ENCODE assay signal across 1 cellular context in genomic region chr15:67863442-67863987, GRCh38.
TF ChIP-seq lines count a peak whose summit lies in the region.

No MANE protein-coding gene starts in this region.

TF ChIP-seq in HepG2, 621 proteins besides CTCF, POLR2A, EP300 and RAD21 (continued from another document and continues in another):
- TF ChIP-seq ZNF318 (CRISPR knock-in tag; IDR thresholded peaks at IDR 0.05) (no peak), RFXAP (CRISPR knock-in tag; IDR thresholded peaks at IDR 0.05; ENCODE audit: borderline replicate concordance) (peak; percentile 56; the same call in 1 of the 2 replicates), MBNL3 (CRISPR knock-in tag; conservative IDR thresholded peaks at IDR 0.05) (no peak), ZNF616 (CRISPR knock-in tag; IDR thresholded peaks at IDR 0.05; ENCODE audit: low read depth) (0 out of 2 replicates have a peak, but pooled peaks have one; percentile 57), NR2F6 (IDR thresholded peaks at IDR 0.05) (no peak), NR2F6 (CRISPR knock-in tag; IDR thresholded peaks at IDR 0.05) (0 out of 2 replicates have a peak, but pooled peaks have one; percentile 31), KDM1A (CRISPR knock-in tag; IDR thresholded peaks at IDR 0.05) (no peak), ZNF142 (CRISPR knock-in tag; IDR thresholded peaks at IDR 0.05) (peak; percentile 73), ZIK1 (CRISPR knock-in tag; IDR thresholded peaks at IDR 0.05; ENCODE audit: borderline replicate concordance, low read depth) (0 out of 2 replicates have a peak, but pooled peaks have one; percentile 29), ZNF34 (CRISPR knock-in tag; IDR thresholded peaks at IDR 0.05; ENCODE audit: borderline replicate concordance) (0 out of 2 replicates have a peak, but pooled peaks have one; percentile 40), POGZ (CRISPR knock-in tag; IDR thresholded peaks at IDR 0.05) (peak; percentile 84), MTERF4 (CRISPR knock-in tag; IDR thresholded peaks at IDR 0.05) (no peak), XRCC5 (optimal IDR thresholded peaks at IDR 0.05; ENCODE audit: low read length) (peak; percentile 72), TEAD3 (CRISPR knock-in tag; optimal IDR thresholded peaks at IDR 0.05; ENCODE audit: borderline replicate concordance) (peak; percentile 59), ZNF468 (CRISPR knock-in tag; IDR thresholded peaks at IDR 0.05) (0 out of 2 replicates have a peak, but pooled peaks have one; percentile 44), GLMP (CRISPR knock-in tag; IDR thresholded peaks at IDR 0.05; ENCODE audit: borderline replicate concordance) (no peak), THAP8 (CRISPR knock-in tag; IDR thresholded peaks at IDR 0.05; ENCODE audit: borderline replicate concordance) (no peak), PATZ1 (CRISPR knock-in tag; IDR thresholded peaks at IDR 0.05) (peak; percentile 68), LCORL (IDR thresholded peaks at IDR 0.05) (no peak), LCORL (CRISPR knock-in tag; IDR thresholded peaks at IDR 0.05) (peak; percentile 87), ZNF773 (CRISPR knock-in tag; IDR thresholded peaks at IDR 0.05; ENCODE audit: borderline replicate concordance) (peak; percentile 27; the same call in 1 of the 2 replicates), DNMT1 (CRISPR knock-in tag; IDR thresholded peaks at IDR 0.05) (peak; percentile 87), ZNF609 (CRISPR knock-in tag; IDR thresholded peaks at IDR 0.05; ENCODE audit: borderline replicate concordance) (peak; percentile 33; the same call in 1 of the 2 replicates), ARNT2 (CRISPR knock-in tag; IDR thresholded peaks at IDR 0.05; ENCODE audit: low read depth) (peak; percentile 65; the same call in 1 of the 2 replicates), ZMAT3 (CRISPR knock-in tag; conservative IDR thresholded peaks at IDR 0.05) (peak; percentile 88), ZFYVE20 (CRISPR knock-in tag; IDR thresholded peaks at IDR 0.05; ENCODE audit: borderline replicate concordance, low read depth) (no peak), ZNF263 (CRISPR knock-in tag; IDR thresholded peaks at IDR 0.05) (peak; percentile 57; the same call in 1 of the 2 replicates), PLSCR1 (CRISPR knock-in tag; IDR thresholded peaks at IDR 0.05; ENCODE audit: borderline replicate concordance) (no peak)
